ENCODE assay signal across 18 cellular contexts in genomic region chr1:207842506-207842905, GRCh38.
"Had no signal": no experiment of that assay in that cellular context is flagged by ENCODE, and none has a peak within 500 bp of the region (broad histone marks: within the 10 kb centered on the region; RNA-seq: fewer than 3 reads in every experiment).

No MANE protein-coding gene starts in this region.

- H3K27ac ChIP-seq: heart right ventricle, lower lobe of right lung, neural progenitor cell had no signal

- H3K4me3 Mint-ChIP-seq: activated CD4-positive, alpha-beta T cell treated with anti-CD3 and anti-CD28 coated beads, Interleukin-2, amount 10 ng/mL, durations not matched to agents 24 days and 14 days; activated CD8-positive, alpha-beta T cell treated with anti-CD3 and anti-CD28 coated beads for 36 hours; activated T-cell treated with anti-CD3 and anti-CD28 coated beads, Interleukin-2, amount 50 U/mL, for 4 hours; naive B cell; neural progenitor cell had no signal

- H3K27ac Mint-ChIP-seq: activated CD4-positive, alpha-beta T cell treated with anti-CD3 and anti-CD28 coated beads, Interleukin-2, amount 10 ng/mL, durations not matched to agents 24 days and 14 days; activated CD8-positive, alpha-beta T cell treated with anti-CD3 and anti-CD28 coated beads for 36 hours; activated T-helper 2 cell treated with anti-CD3 and anti-CD28 coated beads, Interferon-gamma antibody, Interleukin-2, Interleukin-4, amounts not matched to agents 10 μg/mL and 5 μg/mL and 100 μg/mL, durations not matched to agents 14 hours and 24 hours and 36 hours; neural progenitor cell had no signal

- H3K9me3 ChIP-seq: heart right ventricle, lower lobe of right lung, upper lobe of left lung had no signal

- ATAC-seq: activated CD8-positive, alpha-beta T cell treated with anti-CD3 and anti-CD28 coated beads for 36 hours; activated T-cell treated with anti-CD3 and anti-CD28 coated beads, Interleukin-2, amount 50 U/mL, for 4 hours; heart right ventricle; left lobe of liver; lower lobe of right lung had no signal

- H3K36me3 Mint-ChIP-seq: neural progenitor cell had no signal

- H3K27me3 ChIP-seq: heart right ventricle, neural progenitor cell, upper lobe of left lung had no signal

- H3K27me3 Mint-ChIP-seq: activated CD4-positive, alpha-beta T cell treated with anti-CD3 and anti-CD28 coated beads, Interleukin-2, amount 10 ng/mL, durations not matched to agents 24 days and 14 days; activated CD8-positive, alpha-beta T cell treated with anti-CD3 and anti-CD28 coated beads for 36 hours; naive B cell had no signal

- H3K4me3 ChIP-seq: heart right ventricle, lower lobe of right lung, neural progenitor cell, upper lobe of left lung had no signal

- H3K9me3 Mint-ChIP-seq: activated CD4-positive, alpha-beta T cell treated with anti-CD3 and anti-CD28 coated beads, Interleukin-2, amount 10 ng/mL, durations not matched to agents 24 days and 14 days; activated CD8-positive, alpha-beta T cell treated with anti-CD3 and anti-CD28 coated beads for 36 hours; activated T-cell treated with anti-CD3 and anti-CD28 coated beads, Interleukin-2, amount 50 U/mL, for 4 hours; activated T-helper 2 cell treated with anti-CD3 and anti-CD28 coated beads, Interferon-gamma antibody, Interleukin-2, Interleukin-4, amounts not matched to agents 10 μg/mL and 5 μg/mL and 100 μg/mL, durations not matched to agents 14 hours and 24 hours and 36 hours; naive B cell had no signal

- H3K36me3 ChIP-seq: lower lobe of right lung, neural progenitor cell had no signal

- DNase-seq: activated CD4-positive, alpha-beta T cell treated with anti-CD3 and anti-CD28 coated beads, Interleukin-2, amount 10 ng/mL, durations not matched to agents 24 days and 14 days; activated CD8-positive, alpha-beta T cell treated with anti-CD3 and anti-CD28 coated beads for 36 hours; activated naive CD4-positive, alpha-beta T cell; activated T-cell treated with anti-CD3 and anti-CD28 coated beads, Interleukin-2, amount 50 U/mL, for 4 hours; cerebellar nuclear complex; cortex of kidney; heart right ventricle; kidney; lower lobe of right lung; naive B cell; stimulated activated CD4-positive, alpha-beta T cell treated with anti-CD3 and anti-CD28 coated beads, Interleukin-2, amount 100 ng/mL, for 48 hours; stimulated activated CD8-positive, alpha-beta memory T cell treated with anti-CD3 and anti-CD28 coated beads, Interleukin-4, amount 100 ng/mL, for 48 hours; stimulated activated naive CD4-positive, alpha-beta T cell; T1000; upper lobe of left lung had no signal
